12 cellular contexts compared by ENCODE assay signal in genomic region chr5:36442796-36443195, GRCh38.
DNase-seq lines count a peak whose midpoint lies in the region; ATAC-seq and TF ChIP-seq lines count a peak whose summit lies in the region.
"Had no signal": no experiment of that assay in that cellular context is flagged by ENCODE, and none has a peak within 500 bp of the region (broad histone marks: within the 10 kb centered on the region; RNA-seq: fewer than 3 reads in every experiment).

No MANE protein-coding gene starts in this region.

- H3K27ac ChIP-seq in PC-3 (ENCODE audit: low read length), result no peak overlapping the region
- H3K27ac ChIP-seq: gastrocnemius medialis had no signal

- no peak for DNase-seq in activated CD4-positive, alpha-beta T cell treated with anti-CD3 and anti-CD28 coated beads, Interleukin-2, amount 10 ng/mL, durations not matched to agents 24 days and 14 days
- no peak for DNase-seq in activated CD4-positive, alpha-beta T cell treated with anti-CD3 and anti-CD28 coated beads for 4 hours
- DNase-seq in PC-3 (peak; percentile 86), dermis blood vessel endothelial cell (peak; percentile 31), renal cortical epithelial cell (ENCODE audit: low read depth) (peak; percentile 86), NCI-H1105 treated with DMSO at 0.1 percent for 48 hours (lab: John Stamatoyannopoulos, UW) (no peak), NCI-H2171 (lab: John Stamatoyannopoulos, UW) (no peak)
- no peak for DNase-seq in stimulated activated naive CD4-positive, alpha-beta T cell (lab: John Stamatoyannopoulos, UW)
- DNase-seq: activated CD4-positive, CD25-positive, alpha-beta regulatory T cell treated with anti-CD3 and anti-CD28 coated beads, Interleukin-2, amount 50 U/mL, for 72 hours; amygdala; gastrocnemius medialis; mucosa of descending colon had no signal

- no peak overlapping the region for H3K9ac ChIP-seq in PC-3 (ENCODE audit: low read length)

- no peak overlapping the region for H3K4me2 ChIP-seq in PC-3 (ENCODE audit: low read length)

- H4K20me1 ChIP-seq in PC-3 (ENCODE audit: low read length), result no peaks in the 10 kb centered on the region

- TF ChIP-seq CTCF in PC-3 (conservative IDR thresholded peaks at IDR 0.05; ENCODE audit: low read depth, low read length), result no peak

- H3K4me3 Mint-ChIP-seq in activated CD4-positive, alpha-beta T cell treated with anti-CD3 and anti-CD28 coated beads, Interleukin-2, amount 10 ng/mL, durations not matched to agents 24 days and 14 days, result no peak overlapping the region

- intact Hi-C loops in activated CD4-positive, alpha-beta T cell treated with anti-CD3 and anti-CD28 coated beads, Interleukin-2, amount 10 ng/mL, durations not matched to agents 24 days and 14 days (cut with micrococcal nuclease), result no loop called here
- intact Hi-C loops in PC-3 (cut with micrococcal nuclease), result no loop called here

- no peak overlapping the region for H3K4me3 ChIP-seq in PC-3 (ENCODE audit: low read length)
- H3K4me3 ChIP-seq: gastrocnemius medialis, mucosa of descending colon had no signal

- BruUV-seq in PC-3 (replicated peaks; lab: Mats Ljungman, UMichigan), result no TSS peak

- peak overlapping the region; percentile 21 for H3K27ac Mint-ChIP-seq in activated CD4-positive, alpha-beta T cell treated with anti-CD3 and anti-CD28 coated beads, Interleukin-2, amount 10 ng/mL, durations not matched to agents 24 days and 14 days

- no peaks in the 10 kb centered on the region for H3K79me2 ChIP-seq in PC-3 (ENCODE audit: low read length)

- no peaks in the 10 kb centered on the region for H3K36me3 ChIP-seq in PC-3 (ENCODE audit: low read depth, low read length)
- H3K36me3 ChIP-seq: gastrocnemius medialis had no signal

- no peaks in the 10 kb centered on the region for H3K27me3 ChIP-seq in PC-3 (ENCODE audit: low read length)
- H3K27me3 ChIP-seq: gastrocnemius medialis had no signal

- no peaks in the 10 kb centered on the region for H3F3A ChIP-seq in PC-3 (ENCODE audit: low read length, unreplicated experiment)

- peaks cover 10% of the 10 kb centered on the region for H3K4me1 Mint-ChIP-seq in activated CD4-positive, alpha-beta T cell treated with anti-CD3 and anti-CD28 coated beads, Interleukin-2, amount 10 ng/mL, durations not matched to agents 24 days and 14 days

- no peaks in the 10 kb centered on the region for H3K27me3 Mint-ChIP-seq in activated CD4-positive, alpha-beta T cell treated with anti-CD3 and anti-CD28 coated beads, Interleukin-2, amount 10 ng/mL, durations not matched to agents 24 days and 14 days

- H3K36me3 Mint-ChIP-seq in activated CD4-positive, alpha-beta T cell treated with anti-CD3 and anti-CD28 coated beads, Interleukin-2, amount 10 ng/mL, durations not matched to agents 24 days and 14 days (ENCODE audit: low read depth), result no peaks in the 10 kb centered on the region

- CTCF ChIA-PET in PC-3 (lab: Charles Lee), result no interaction called here

- POLR2A ChIA-PET in PC-3 (lab: Charles Lee; ENCODE audit: unreplicated experiment), result no interaction called here

- H3K9me3 ChIP-seq in PC-3 (ENCODE audit: low read length), result no peaks in the 10 kb centered on the region
- H3K9me3 ChIP-seq: gastrocnemius medialis, mucosa of descending colon had no signal

- no peaks in the 10 kb centered on the region for H3K9me3 Mint-ChIP-seq in activated CD4-positive, alpha-beta T cell treated with anti-CD3 and anti-CD28 coated beads, Interleukin-2, amount 10 ng/mL, durations not matched to agents 24 days and 14 days

- H2AFZ ChIP-seq in PC-3 (ENCODE audit: low read length), result no peak overlapping the region

- H3K4me1 ChIP-seq in PC-3 (ENCODE audit: insufficient read depth, low read length), result peaks cover 32% of the 10 kb centered on the region
- H3K4me1 ChIP-seq: gastrocnemius medialis had no signal

- H3K9me2 ChIP-seq in PC-3 (replicated peaks; ENCODE audit: low read length), result no peaks in the 10 kb centered on the region

- ATAC-seq in PC-3, result peak; percentile 44; the same call in 1 of the 2 replicates
- ATAC-seq: gastrocnemius medialis, mucosa of descending colon had no signal

Comparison
In these comparisons a context has a peak if more than half of its experiments do, and no peak if none do; other contexts are left out.
1. DNase-seq: peak in PC-3 (single experiment), dermis blood vessel endothelial cell (single experiment) and renal cortical epithelial cell (single experiment); none in activated CD4-positive, alpha-beta T cell treated with anti-CD3 and anti-CD28 coated beads, Interleukin-2, amount 10 ng/mL, durations not matched to agents 24 days and 14 days (single experiment), activated CD4-positive, alpha-beta T cell treated with anti-CD3 and anti-CD28 coated beads for 4 hours (0 of 2), NCI-H1105 treated with DMSO at 0.1 percent for 48 hours (single experiment), NCI-H2171 (single experiment) and stimulated activated naive CD4-positive, alpha-beta T cell (0 of 6).